In the genomic region with DNA sequence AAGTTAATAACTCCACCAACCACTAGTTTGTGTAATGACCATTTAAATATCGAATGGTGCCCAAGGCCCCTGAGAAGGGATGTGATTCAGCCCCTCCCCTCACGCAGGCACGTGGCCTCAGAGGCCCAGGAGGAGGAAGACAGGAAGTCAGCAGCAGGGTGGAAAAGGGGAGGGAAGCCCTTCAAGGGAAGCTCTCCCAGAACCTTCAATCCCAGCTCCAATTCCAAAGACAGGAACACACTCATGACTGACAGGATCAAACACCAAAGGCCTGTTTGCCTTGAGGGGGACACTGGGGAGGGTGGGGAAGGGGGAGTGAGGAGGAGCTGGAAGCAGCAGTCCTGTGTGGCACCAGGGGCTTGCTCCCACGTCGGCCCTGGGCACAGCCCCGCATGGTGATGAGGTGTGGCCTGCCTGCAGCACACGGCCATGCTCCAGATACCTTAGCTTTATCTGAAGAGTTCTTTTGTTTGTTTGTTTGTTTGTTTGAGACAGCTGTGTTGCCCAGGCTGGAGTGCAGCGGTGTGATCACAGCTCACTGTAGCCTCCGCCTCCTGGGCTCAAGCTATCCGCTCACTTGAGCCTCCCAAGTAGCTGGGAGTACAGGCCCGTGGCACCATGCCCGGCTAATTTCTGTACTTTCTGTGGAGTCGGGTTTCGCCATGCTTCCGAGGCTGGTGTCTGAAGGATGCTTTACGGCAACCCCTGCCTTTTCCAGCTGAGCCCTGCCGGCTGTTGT, we compare ENCODE assay signal across 8 cellular contexts.
A peak's percentile ranks its signal among the peaks of the same experiment; 100 is the strongest.
DNase-seq lines count a peak whose midpoint lies in the region; ATAC-seq and TF ChIP-seq lines count a peak whose summit lies in the region.

No MANE protein-coding gene starts in this region.

- H3K4me3 ChIP-seq in iPS DF 6.9 (ENCODE audit: low read length) (no peak overlapping the region), upper lobe of right lung (no peak overlapping the region)

- H3K27me3 ChIP-seq in iPS DF 6.9 (ENCODE audit: control insufficient read depth, insufficient read depth, low read length), result no peaks in the 10 kb centered on the region
- no peaks in the 10 kb centered on the region for H3K27me3 ChIP-seq in upper lobe of right lung

- H3K27ac Mint-ChIP-seq in activated naive CD4-positive, alpha-beta T cell treated with anti-CD3 and anti-CD28 coated beads, Interleukin-2, amount 50 U/mL, for 72 hours, result peak overlapping the region; percentile 34 to 87

- no peaks in the 10 kb centered on the region for H3K9me3 Mint-ChIP-seq in activated naive CD4-positive, alpha-beta T cell treated with anti-CD3 and anti-CD28 coated beads, Interleukin-2, amount 50 U/mL, for 72 hours

- ATAC-seq in activated naive CD4-positive, alpha-beta T cell treated with anti-CD3 and anti-CD28 coated beads, Interleukin-2, amount 50 U/mL, for 72 hours, result no peak
- ATAC-seq in upper lobe of right lung (peak; percentile 60), GM19328 (IDR thresholded peaks at IDR 0.05; ENCODE audit: unreplicated experiment) (no peak), HG03108 (IDR thresholded peaks at IDR 0.05; ENCODE audit: unreplicated experiment) (no peak)

- H3K36me3 ChIP-seq in iPS DF 6.9 (ENCODE audit: control insufficient read depth, insufficient read depth, low read length) (no peaks in the 10 kb centered on the region; the same call in 1 of the 2 replicates), upper lobe of right lung (no peaks in the 10 kb centered on the region)

- H3K36me3 Mint-ChIP-seq in activated naive CD4-positive, alpha-beta T cell treated with anti-CD3 and anti-CD28 coated beads, Interleukin-2, amount 50 U/mL, for 72 hours, result peaks cover 0 to 22% of the 10 kb centered on the region in 2 donors

- no peak for TF ChIP-seq CTCF in upper lobe of right lung (IDR thresholded peaks at IDR 0.05)

- no CpG with 5 or more reads among the region's 17 CpGs for WGBS in iPS DF 6.9 (ENCODE audit: insufficient coverage, insufficient read length)

- H3K4me1 ChIP-seq in iPS DF 6.9 (ENCODE audit: control insufficient read depth, insufficient read depth, low read length), result peaks cover 29% of the 10 kb centered on the region
- H3K4me1 ChIP-seq in upper lobe of right lung, result peaks cover 88% of the 10 kb centered on the region

- no peak overlapping the region for H3K27ac ChIP-seq in iPS DF 6.9 (ENCODE audit: low read length)
- H3K27ac ChIP-seq in upper lobe of right lung, result peak overlapping the region; percentile 65

- H3K9me3 ChIP-seq in iPS DF 6.9 (ENCODE audit: control insufficient read depth, insufficient read depth, low read length) (no peaks in the 10 kb centered on the region), upper lobe of right lung (no peaks in the 10 kb centered on the region)

- DNase-seq in DMS53 (lab: John Stamatoyannopoulos, UW), result peak; percentile 90
- DNase-seq in NCI-H1436 treated with DMSO at 0.1 percent for 48 hours (lab: John Stamatoyannopoulos, UW), result peak; percentile 14
- no peak for DNase-seq in activated naive CD4-positive, alpha-beta T cell treated with anti-CD3 and anti-CD28 coated beads, Interleukin-2, amount 50 U/mL, for 72 hours (ENCODE audit: low spot score in 2 of 2)
- peak; percentile 37 for DNase-seq in iPS DF 6.9 (ENCODE audit: low read depth, low spot score)
- DNase-seq in upper lobe of right lung, result peak; percentile 87
- no peak for DNase-seq in stimulated activated naive CD4-positive, alpha-beta T cell treated with Interleukin-2 at 50 U/mL for 16 hours (lab: John Stamatoyannopoulos, UW)

- intact Hi-C loops in upper lobe of right lung (cut with DNase I), result loop anchor here (10.0 kb wide), 1 partner anchor 182 kb away; the partner anchor contains the start of gene SPG7

Comparison
In these comparisons a context has a peak if more than half of its experiments do, and no peak if none do; other contexts are left out.
1. DNase-seq: peak in DMS53 (single experiment), NCI-H1436 treated with DMSO at 0.1 percent for 48 hours (single experiment), iPS DF 6.9 (single experiment) and upper lobe of right lung (single experiment); none in activated naive CD4-positive, alpha-beta T cell treated with anti-CD3 and anti-CD28 coated beads, Interleukin-2, amount 50 U/mL, for 72 hours (0 of 2) and stimulated activated naive CD4-positive, alpha-beta T cell treated with Interleukin-2 at 50 U/mL for 16 hours (single experiment).